Comparison of ENCODE assay signal across 8 cellular contexts in the genomic region with DNA sequence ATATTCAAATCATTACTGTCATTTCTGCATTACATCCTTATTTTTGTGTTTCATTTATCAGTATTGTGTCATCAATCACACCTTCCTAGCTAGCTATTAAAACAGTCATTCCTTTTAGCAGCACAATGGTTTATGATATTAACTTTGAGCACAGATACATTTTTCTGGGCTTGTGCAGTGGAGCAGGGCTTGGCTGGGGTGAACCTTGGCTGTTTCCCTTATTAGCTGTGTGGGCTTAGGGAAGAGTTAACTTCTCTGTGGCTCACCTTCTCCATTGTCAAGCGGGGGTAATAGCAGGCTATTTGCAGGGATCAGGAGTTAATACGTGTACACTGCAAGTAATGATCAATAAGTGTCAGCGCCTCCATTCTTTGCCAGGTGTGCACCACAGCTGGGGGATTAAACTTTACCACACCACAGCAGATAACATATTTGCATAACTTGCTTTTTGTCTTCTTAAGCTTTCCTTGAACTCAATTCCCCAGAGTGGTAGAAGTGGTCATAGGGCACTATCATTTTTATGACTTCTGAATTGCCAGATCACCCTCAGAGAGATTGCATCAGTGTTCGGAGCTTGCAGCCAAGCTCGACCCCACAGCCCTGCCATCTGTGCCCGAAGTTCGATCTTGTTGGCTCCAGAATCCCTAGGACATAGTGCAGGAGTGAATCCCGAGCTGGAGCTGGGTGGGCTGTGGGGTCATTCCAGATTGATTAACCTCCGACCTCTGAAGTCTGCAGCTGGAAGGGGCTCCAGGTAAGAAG. TPM values are rescaled to one million over a fixed set of nuclear protein-coding genes. Genes with fewer than 3 reads are reported as not detected.
A peak's percentile ranks its signal among the peaks of the same experiment; 100 is the strongest.
DNase-seq lines count a peak whose midpoint lies in the region; ATAC-seq lines count a peak whose summit lies in the region.

No MANE protein-coding gene starts in this region.

- intact Hi-C loops in sciatic nerve (cut with DNase I): no loop called here

- no peak for ATAC-seq in central memory CD8-positive, alpha-beta T cell (replicated peaks; ENCODE audit: extremely low read depth, poor library complexity, severe bottlenecking)
- peak; percentile 20 for ATAC-seq in sciatic nerve
- ATAC-seq in esophagus mucosa: no peak
- no peak for ATAC-seq in HG03139 (IDR thresholded peaks at IDR 0.05; ENCODE audit: unreplicated experiment)

- peaks cover 12% of the 10 kb centered on the region for H3K27me3 Mint-ChIP-seq in central memory CD8-positive, alpha-beta T cell

- peak overlapping the region; percentile 88 for H3K4me3 Mint-ChIP-seq in central memory CD8-positive, alpha-beta T cell

- H3K36me3 Mint-ChIP-seq in central memory CD8-positive, alpha-beta T cell (ENCODE audit: insufficient read depth): peaks cover 1% of the 10 kb centered on the region

- peaks cover 25% of the 10 kb centered on the region for H3K4me1 Mint-ChIP-seq in central memory CD8-positive, alpha-beta T cell

- H3K9me3 Mint-ChIP-seq in central memory CD8-positive, alpha-beta T cell: no peaks in the 10 kb centered on the region

- H3K27ac Mint-ChIP-seq in central memory CD8-positive, alpha-beta T cell (ENCODE audit: low read depth): no peak overlapping the region

- DNase-seq in NCI-H526 treated with DMSO at 0.1 percent for 48 hours (lab: John Stamatoyannopoulos, UW) (peak; percentile 7), NCI-H526 (lab: John Stamatoyannopoulos, UW) (no peak), LoVo (ENCODE audit: low spot score) (peak; percentile 64), sciatic nerve (ENCODE audit: low spot score) (no peak)
- DNase-seq in central memory CD8-positive, alpha-beta T cell (ENCODE audit: low spot score in 2 of 2): no peak
- no peak for DNase-seq in stimulated activated CD4-positive, alpha-beta T cell treated with anti-CD3 and anti-CD28 coated beads, Interleukin-4, amount 100 ng/mL, for 24 hours

RNA-seq across cellular contexts. Expression of gene PYGB, which starts 1.5 kb away (rescaled TPM):
- 37.9 TPM for total RNA-seq in sciatic nerve
- 63.1 TPM for total RNA-seq in esophagus mucosa

RNA-seq across cellular contexts. Expression of gene ENTPD6, which starts 50.9 kb away (rescaled TPM):
- total RNA-seq in sciatic nerve: 59.3 TPM
- 27.3 TPM for total RNA-seq in esophagus mucosa

Comparison
In these comparisons a context has a peak if more than half of its experiments do, and no peak if none do; other contexts are left out.
1. DNase-seq: peak in NCI-H526 treated with DMSO at 0.1 percent for 48 hours (single experiment) and LoVo (single experiment); none in NCI-H526 (0 of 2), central memory CD8-positive, alpha-beta T cell (0 of 2), sciatic nerve (single experiment) and stimulated activated CD4-positive, alpha-beta T cell treated with anti-CD3 and anti-CD28 coated beads, Interleukin-4, amount 100 ng/mL, for 24 hours (single experiment).